9 cellular contexts compared by ENCODE assay signal in the genomic region with DNA sequence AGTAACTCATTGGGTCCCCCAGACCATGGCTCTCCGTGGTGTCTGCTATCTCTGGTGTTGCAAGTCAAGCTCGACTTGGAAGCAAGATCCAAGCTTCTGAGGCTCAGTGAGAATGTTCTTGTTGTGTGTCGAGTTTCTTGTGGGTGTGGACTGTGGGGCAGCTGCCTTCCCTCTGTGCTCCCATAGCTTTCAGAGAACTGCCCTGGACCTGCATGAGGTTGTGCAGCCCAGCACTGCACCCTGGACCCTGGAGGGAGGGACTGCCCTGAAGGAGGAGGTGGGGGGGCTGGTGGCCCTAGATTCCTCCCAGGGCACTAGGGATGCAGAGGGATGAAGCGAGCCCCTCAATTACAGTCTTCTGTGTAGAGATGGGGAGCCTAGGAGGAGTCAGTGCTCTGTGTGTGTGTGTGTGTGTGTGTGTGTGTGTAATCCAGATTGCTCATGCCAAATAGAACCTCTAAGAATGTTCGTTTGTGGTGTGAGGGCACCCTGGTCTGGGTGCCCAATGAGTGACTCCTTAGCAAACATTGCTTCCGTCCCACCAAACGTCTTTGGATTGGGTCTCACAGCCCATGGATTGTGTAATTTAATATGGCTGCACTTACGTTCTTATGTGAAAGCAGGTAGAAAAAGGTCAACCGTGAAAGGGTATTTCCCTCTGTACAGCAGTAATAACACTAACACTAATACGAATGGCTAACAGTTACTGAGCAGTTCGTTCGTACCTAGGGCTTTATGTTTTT.
DNase-seq lines count a peak whose midpoint lies in the region; ATAC-seq, FAIRE-seq and TF ChIP-seq lines count a peak whose summit lies in the region.
"Had no signal": no experiment of that assay in that cellular context is flagged by ENCODE, and none has a peak within 500 bp of the region (broad histone marks: within the 10 kb centered on the region; RNA-seq: fewer than 3 reads in every experiment).

No MANE protein-coding gene starts in this region.

- FAIRE-seq in frontal cortex (lab: Jason Lieb, UNC), result no peak

- no peaks in the 10 kb centered on the region for H3K9me3 ChIP-seq in Loucy (ENCODE audit: insufficient read depth, low read depth, low read length)
- H3K9me3 ChIP-seq in upper lobe of right lung, result no peaks in the 10 kb centered on the region
- H3K9me3 ChIP-seq: psoas muscle had no signal

- H3K27me3 ChIP-seq in Loucy (ENCODE audit: insufficient read depth, low read length, poor library complexity, severe bottlenecking) (no peaks in the 10 kb centered on the region), upper lobe of right lung (no peaks in the 10 kb centered on the region)

- peak overlapping the region; percentile 58 for H3K27ac ChIP-seq in upper lobe of right lung
- H3K27ac ChIP-seq: psoas muscle had no signal

- TF ChIP-seq CTCF in Loucy (conservative IDR thresholded peaks at IDR 0.05; ENCODE audit: low read length) (no peak), upper lobe of right lung (IDR thresholded peaks at IDR 0.05) (no peak)

- peak overlapping the region; percentile 92 for H3K9ac ChIP-seq in Loucy (ENCODE audit: low read depth, low read length, poor library complexity, severe bottlenecking)

- peaks cover 28% of the 10 kb centered on the region; the same call in 1 of the 2 replicates for H3K79me2 ChIP-seq in Loucy (ENCODE audit: insufficient read depth, low read length)

- intact Hi-C loops in activated naive CD4-positive, alpha-beta T cell treated with anti-CD3 and anti-CD28 coated beads for 36 hours (cut with micrococcal nuclease), result loop anchor here (2.0 to 5.0 kb wide), 2 partner anchors 20 to 948 kb away; no protein-coding TSS in a partner anchor
- intact Hi-C loops in upper lobe of right lung (cut with DNase I), result no loop called here

- no peak overlapping the region for H2AFZ ChIP-seq in Loucy (ENCODE audit: low read length)

- DNase-seq in activated naive CD4-positive, alpha-beta T cell treated with anti-CD3 and anti-CD28 coated beads for 36 hours, result peak; percentile 14
- no peak for DNase-seq in activated naive CD4-positive, alpha-beta T cell (lab: John Stamatoyannopoulos, UW)
- DNase-seq in central memory CD8-positive, alpha-beta T cell (ENCODE audit: low spot score in 2 of 2), result no peak
- no peak for DNase-seq in upper lobe of right lung
- DNase-seq in NCI-H69 (lab: John Stamatoyannopoulos, UW), result no peak
- no peak for DNase-seq in frontal cortex (ENCODE audit: low spot score in 2 of 2)
- no peak for DNase-seq in A172 (ENCODE audit: low spot score)

- peak; percentile 29 for ATAC-seq in central memory CD8-positive, alpha-beta T cell (replicated peaks; ENCODE audit: extremely low read depth, poor library complexity, severe bottlenecking)
- no peak for ATAC-seq in upper lobe of right lung

- no peak overlapping the region for H3K4me3 Mint-ChIP-seq in activated naive CD4-positive, alpha-beta T cell treated with anti-CD3 and anti-CD28 coated beads for 36 hours
- H3K4me3 Mint-ChIP-seq in central memory CD8-positive, alpha-beta T cell, result peak overlapping the region; percentile 70

- H3K27ac Mint-ChIP-seq in activated naive CD4-positive, alpha-beta T cell treated with anti-CD3 and anti-CD28 coated beads for 36 hours, result no peak overlapping the region
- peak overlapping the region; percentile 89 for H3K27ac Mint-ChIP-seq in central memory CD8-positive, alpha-beta T cell (ENCODE audit: low read depth)

- H3K9me2 ChIP-seq in Loucy (replicated peaks; ENCODE audit: low read depth, low read length), result no peaks in the 10 kb centered on the region

- peaks cover 46% of the 10 kb centered on the region for H3K4me1 Mint-ChIP-seq in activated naive CD4-positive, alpha-beta T cell treated with anti-CD3 and anti-CD28 coated beads for 36 hours (ENCODE audit: low read depth)
- peaks cover 86% of the 10 kb centered on the region for H3K4me1 Mint-ChIP-seq in central memory CD8-positive, alpha-beta T cell

- H3K4me3 ChIP-seq in Loucy (ENCODE audit: low read length, poor library complexity, severe bottlenecking) (peak overlapping the region; percentile 57), upper lobe of right lung (no peak overlapping the region)
- H3K4me3 ChIP-seq: psoas muscle had no signal

- H3F3A ChIP-seq in Loucy (ENCODE audit: low read depth), result peaks cover 25% of the 10 kb centered on the region

- no peaks in the 10 kb centered on the region for H3K36me3 Mint-ChIP-seq in activated naive CD4-positive, alpha-beta T cell treated with anti-CD3 and anti-CD28 coated beads for 36 hours (ENCODE audit: low read depth)
- H3K36me3 Mint-ChIP-seq in central memory CD8-positive, alpha-beta T cell (ENCODE audit: insufficient read depth), result peaks cover 16% of the 10 kb centered on the region

- no peaks in the 10 kb centered on the region for H4K20me1 ChIP-seq in Loucy (ENCODE audit: insufficient read depth, low read length, poor library complexity, severe bottlenecking)

- CTCF ChIA-PET in activated naive CD4-positive, alpha-beta T cell treated with anti-CD3 and anti-CD28 coated beads for 36 hours (lab: Charles Lee), result interaction anchor here (0.6 to 2.6 kb wide), 4 partner anchors 21 to 1855 kb away, joined by 3 to 11 read pairs (median 6); no protein-coding TSS in a partner anchor

- peaks cover 80% of the 10 kb centered on the region for H3K4me1 ChIP-seq in Loucy (ENCODE audit: insufficient read depth, low read length, poor library complexity, severe bottlenecking)
- H3K4me1 ChIP-seq in upper lobe of right lung, result peaks cover 30% of the 10 kb centered on the region
- H3K4me1 ChIP-seq: psoas muscle had no signal

- H3K36me3 ChIP-seq in Loucy (ENCODE audit: insufficient read depth, low read length) (peaks cover 5% of the 10 kb centered on the region; the same call in 1 of the 2 replicates), upper lobe of right lung (no peaks in the 10 kb centered on the region)

- H3K9me3 Mint-ChIP-seq in activated naive CD4-positive, alpha-beta T cell treated with anti-CD3 and anti-CD28 coated beads for 36 hours, result no peaks in the 10 kb centered on the region
- no peaks in the 10 kb centered on the region for H3K9me3 Mint-ChIP-seq in central memory CD8-positive, alpha-beta T cell

- H3K4me2 ChIP-seq in Loucy (ENCODE audit: low read depth, low read length, poor library complexity, severe bottlenecking), result peak overlapping the region; percentile 71

- no peaks in the 10 kb centered on the region for H3K27me3 Mint-ChIP-seq in activated naive CD4-positive, alpha-beta T cell treated with anti-CD3 and anti-CD28 coated beads for 36 hours (ENCODE audit: low read depth)
- H3K27me3 Mint-ChIP-seq in central memory CD8-positive, alpha-beta T cell, result no peaks in the 10 kb centered on the region
